In genomic region chr1:111989531-111990025, GRCh38 we compare ENCODE assay signal across 8 cellular contexts. TPM values are rescaled to one million over a fixed set of nuclear protein-coding genes. Genes with fewer than 3 reads are reported as not detected.
DNase-seq lines count a peak whose midpoint lies in the region; ATAC-seq and TF ChIP-seq lines count a peak whose summit lies in the region.

Gene KCND3, minus strand, starts transcription at chr1:111989668.

- peaks cover 12% of the 10 kb centered on the region; the same call in 1 of the 2 replicates for H3K27me3 ChIP-seq in HCT116 (ENCODE audit: insufficient read depth, low read length)

- H3K36me3 Mint-ChIP-seq in activated naive CD8-positive, alpha-beta T cell treated with anti-CD3 and anti-CD28 coated beads, Interleukin-2, amount 50 U/mL, for 24 hours (ENCODE audit: low read depth) = no peaks in the 10 kb centered on the region

- no peak within 1 kb of the TSS for H3K9ac ChIP-seq in HCT116 (ENCODE audit: low read length)

- peak; percentile 48 for ATAC-seq in HCT116
- no peak for ATAC-seq in activated naive CD8-positive, alpha-beta T cell treated with anti-CD3 and anti-CD28 coated beads, Interleukin-2, amount 50 U/mL, for 24 hours
- ATAC-seq in left ventricle myocardium superior = no peak

- H4K20me1 ChIP-seq in HCT116 (ENCODE audit: insufficient read depth) = no peaks in the 10 kb centered on the region

- no peak for TF ChIP-seq CTCF in HCT116 (IDR thresholded peaks at IDR 0.05 in 2 of 3, conservative IDR thresholded peaks at IDR 0.05 in 1 of 3; ENCODE audit: borderline replicate concordance in 1 of 3, insufficient read depth in 1 of 3, low read depth in 2 of 3, low read length in 2 of 3)

- no peak for TF ChIP-seq POLR2A in HCT116 (IDR thresholded peaks at IDR 0.05; ENCODE audit: borderline replicate concordance, extremely low read depth, insufficient read depth, insufficient read length)

- no peak for TF ChIP-seq RAD21 in HCT116 (IDR thresholded peaks at IDR 0.05; ENCODE audit: low read depth)

- POLR2A ChIA-PET in HCT116 (lab: Charles Lee) = no interaction called here

- CTCF ChIA-PET in HCT116 (lab: Charles Lee) = no interaction called here

- RAD21 ChIA-PET in HCT116 (lab: Charles Lee; ENCODE audit: low non-redundant PET in 1 of 2, low total read pairs in 2 of 2, uncharacterized antibody in 2 of 2, unreplicated experiment in 2 of 2) = no interaction called here

- no peak within 1 kb of the TSS for H3K27ac ChIP-seq in HCT116 (ENCODE audit: low read depth, low read length)

- H3K36me3 ChIP-seq in HCT116 (ENCODE audit: control insufficient read depth in 1 of 2, insufficient read depth in 2 of 2, low read length in 2 of 2) = no peaks in the 10 kb centered on the region

- H3K9me2 ChIP-seq in HCT116 (ENCODE audit: insufficient read depth) = no peaks in the 10 kb centered on the region

- peaks cover 63% of the 10 kb centered on the region for H3K27me3 Mint-ChIP-seq in activated naive CD8-positive, alpha-beta T cell treated with anti-CD3 and anti-CD28 coated beads, Interleukin-2, amount 50 U/mL, for 24 hours

- no peaks in the 10 kb centered on the region for H3K9me3 ChIP-seq in HCT116 (ENCODE audit: control insufficient read depth in 1 of 2, insufficient read depth in 1 of 2, low read depth in 1 of 2, low read length in 2 of 2)

- no peak within 1 kb of the TSS for H3K27ac Mint-ChIP-seq in activated naive CD8-positive, alpha-beta T cell treated with anti-CD3 and anti-CD28 coated beads, Interleukin-2, amount 50 U/mL, for 24 hours

- peaks cover 11% of the 10 kb centered on the region for H3K4me1 Mint-ChIP-seq in activated naive CD8-positive, alpha-beta T cell treated with anti-CD3 and anti-CD28 coated beads, Interleukin-2, amount 50 U/mL, for 24 hours

- peak within 1 kb of the TSS; percentile 31 to 60 for H3K4me3 ChIP-seq in HCT116 (replicated peaks in 1 of 2; ENCODE audit: low read depth in 1 of 2, low read length in 2 of 2)

- intact Hi-C loops in HCT116 (cut with micrococcal nuclease) (loop anchor here (5.0 kb wide), 1 partner anchor 507 kb away; no protein-coding TSS in a partner anchor), left ventricle myocardium superior (cut with micrococcal nuclease) (loop anchor here (5.0 to 10.0 kb wide), 2 partner anchors 195 to 348 kb away; no protein-coding TSS in a partner anchor), posterior cingulate gyrus (cut with DNase I) (loop anchor here (5.0 kb wide), 1 partner anchor 283 kb away; no protein-coding TSS in a partner anchor)

- no TSS peak for BruUV-seq in HCT116 (replicated peaks; lab: Mats Ljungman, UMichigan)

- peak within 1 kb of the TSS; percentile 73 for H3K4me2 ChIP-seq in HCT116 (ENCODE audit: low read length)

- peaks cover 9 to 20% of the 10 kb centered on the region in 2 experiments; a peak in 3 of 4 replicates for H3K4me1 ChIP-seq in HCT116 (ENCODE audit: control insufficient read depth in 1 of 2, insufficient read depth in 2 of 2, low read length in 2 of 2)

- no peak within 1 kb of the TSS for H2AFZ ChIP-seq in HCT116 (ENCODE audit: low read depth, low read length, poor library complexity, severe bottlenecking)

- H3K4me3 Mint-ChIP-seq in activated naive CD8-positive, alpha-beta T cell treated with anti-CD3 and anti-CD28 coated beads, Interleukin-2, amount 50 U/mL, for 24 hours = peak within 1 kb of the TSS; percentile 51

- DNase-seq in Ammon's horn (ENCODE audit: low spot score) = peak; percentile 57
- no peak for DNase-seq in HCT116 (ENCODE audit: low read depth, low spot score)
- peak; percentile 25 for DNase-seq in activated naive CD8-positive, alpha-beta T cell treated with anti-CD3 and anti-CD28 coated beads, Interleukin-2, amount 50 U/mL, for 24 hours
- DNase-seq in left ventricle myocardium superior = peak; percentile 77
- DNase-seq in posterior cingulate gyrus = peak in 7 of 10 donors; percentile 36 to 92 (median 65)
- no peak for DNase-seq in SKM-1 treated with dmso at 0.1 percent for 144 hours (lab: John Stamatoyannopoulos, UW; ENCODE audit: unreplicated experiment)
- no peak for DNase-seq in foreskin melanocyte
- DNase-seq in NCI-H1436 treated with DMSO at 0.1 percent for 48 hours (lab: John Stamatoyannopoulos, UW) = no peak

- H3K9me3 Mint-ChIP-seq in activated naive CD8-positive, alpha-beta T cell treated with anti-CD3 and anti-CD28 coated beads, Interleukin-2, amount 50 U/mL, for 24 hours = no peaks in the 10 kb centered on the region

- H3K79me2 ChIP-seq in HCT116 (ENCODE audit: insufficient read depth, low read length) = no peaks in the 10 kb centered on the region

TF ChIP-seq in HCT116, 20 proteins besides CTCF, POLR2A, EP300 and RAD21:
- no peak for TF ChIP-seq EZH2 (IDR thresholded peaks at IDR 0.05)
- TF ChIP-seq ELF1 (IDR thresholded peaks at IDR 0.05; ENCODE audit: borderline replicate concordance, low read depth) = no peak
- no peak for TF ChIP-seq ZFX (IDR thresholded peaks at IDR 0.05)
- TF ChIP-seq REST (IDR thresholded peaks at IDR 0.05; ENCODE audit: low read depth) = no peak
- TF ChIP-seq CBX3 (IDR thresholded peaks at IDR 0.05; ENCODE audit: low read depth) = no peak
- TF ChIP-seq, protein P1, sequence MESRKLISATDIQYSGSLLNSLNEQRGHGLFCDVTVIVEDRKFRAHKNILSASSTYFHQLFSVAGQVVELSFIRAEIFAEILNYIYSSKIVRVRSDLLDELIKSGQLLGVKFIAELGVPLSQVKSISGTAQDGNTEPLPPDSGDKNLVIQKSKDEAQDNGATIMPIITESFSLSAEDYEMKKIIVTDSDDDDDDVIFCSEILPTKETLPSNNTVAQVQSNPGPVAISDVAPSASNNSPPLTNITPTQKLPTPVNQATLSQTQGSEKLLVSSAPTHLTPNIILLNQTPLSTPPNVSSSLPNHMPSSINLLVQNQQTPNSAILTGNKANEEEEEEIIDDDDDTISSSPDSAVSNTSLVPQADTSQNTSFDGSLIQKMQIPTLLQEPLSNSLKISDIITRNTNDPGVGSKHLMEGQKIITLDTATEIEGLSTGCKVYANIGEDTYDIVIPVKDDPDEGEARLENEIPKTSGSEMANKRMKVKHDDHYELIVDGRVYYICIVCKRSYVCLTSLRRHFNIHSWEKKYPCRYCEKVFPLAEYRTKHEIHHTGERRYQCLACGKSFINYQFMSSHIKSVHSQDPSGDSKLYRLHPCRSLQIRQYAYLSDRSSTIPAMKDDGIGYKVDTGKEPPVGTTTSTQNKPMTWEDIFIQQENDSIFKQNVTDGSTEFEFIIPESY (IDR thresholded peaks at IDR 0.05; ENCODE audit: extremely low read depth, insufficient replicate concordance, low read length) = no peak
- no peak for TF ChIP-seq SRF (IDR thresholded peaks at IDR 0.05; ENCODE audit: low read depth)
- no peak for TF ChIP-seq ATF3 (IDR thresholded peaks at IDR 0.05)
- no peak for TF ChIP-seq TCF7L2 (IDR thresholded peaks at IDR 0.05; ENCODE audit: borderline replicate concordance, extremely low read depth, insufficient read depth, insufficient read length)
- no peak for TF ChIP-seq POLR2AphosphoS5 (IDR thresholded peaks at IDR 0.05; ENCODE audit: low read depth, low read length)
- TF ChIP-seq, protein P2, sequence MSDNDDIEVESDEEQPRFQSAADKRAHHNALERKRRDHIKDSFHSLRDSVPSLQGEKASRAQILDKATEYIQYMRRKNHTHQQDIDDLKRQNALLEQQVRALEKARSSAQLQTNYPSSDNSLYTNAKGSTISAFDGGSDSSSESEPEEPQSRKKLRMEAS (IDR thresholded peaks at IDR 0.05) = no peak
- TF ChIP-seq ZNF274 (IDR thresholded peaks at IDR 0.05; ENCODE audit: low read depth, low read length) = no peak
- TF ChIP-seq YY1 (IDR thresholded peaks at IDR 0.05; ENCODE audit: extremely low read depth, insufficient replicate concordance, low read depth, low read length) = no peak

RNA-seq across cellular contexts. Expression of gene KCND3, which starts in this region (rescaled TPM):
- total RNA-seq in HCT116 (2021; ENCODE audit: unreplicated experiment) (0.44 TPM), left ventricle myocardium superior (19.8 TPM)
- 0.20 and 0.36 TPM in 2 replicates for polyA plus RNA-seq in HCT116 (2012)

Comparison
In these comparisons a context has a peak if more than half of its experiments do, and no peak if none do; other contexts are left out.
1. RNA of gene KCND3 (total RNA-seq): 19.8 TPM in left ventricle myocardium superior (single experiment); 0.44 TPM in HCT116 (single experiment); every median in the first group is over 10 times any median in the second.
2. Peak in ATAC-seq, H3K4me3 ChIP-seq and H3K4me2 ChIP-seq in HCT116; RNA of the gene not detected or under 1 TPM.
3. DNase-seq: peak in Ammon's horn (single experiment), activated naive CD8-positive, alpha-beta T cell treated with anti-CD3 and anti-CD28 coated beads, Interleukin-2, amount 50 U/mL, for 24 hours (single experiment), left ventricle myocardium superior (single experiment) and posterior cingulate gyrus (7 of 10); none in HCT116 (single experiment), SKM-1 treated with dmso at 0.1 percent for 144 hours (single experiment), foreskin melanocyte (single experiment) and NCI-H1436 treated with DMSO at 0.1 percent for 48 hours (single experiment).